1 cellular context compared by ENCODE assay signal in genomic region chr19:925087-925911, GRCh38.
TF ChIP-seq lines count a peak whose summit lies in the region.

No MANE protein-coding gene starts in this region.

TF ChIP-seq in K562, 482 proteins besides CTCF, POLR2A, EP300 and RAD21 (continued from another document and continues in another):
- TF ChIP-seq NONO (IDR thresholded peaks at IDR 0.05; ENCODE audit: low read depth in 2 of 2, low read length in 1 of 2) (0 out of 4 replicates have a peak, but pooled peaks of 1 of the 2 experiments have one; percentile 10), RHOXF2B (CRISPR knock-in tag; conservative IDR thresholded peaks at IDR 0.05) (no peak), HMG20A (CRISPR knock-in tag; conservative IDR thresholded peaks at IDR 0.05) (no peak), ZBTB33 (CRISPR knock-in tag; IDR thresholded peaks at IDR 0.05) (0 out of 2 replicates have a peak, but pooled peaks have one; percentile 22), ZNF239 (CRISPR knock-in tag; IDR thresholded peaks at IDR 0.05) (0 out of 2 replicates have a peak, but pooled peaks have one; percentile 32), SP2 (IDR thresholded peaks at IDR 0.05; ENCODE audit: extremely low read depth, low read depth, low read length, poor library complexity, severe bottlenecking) (no peak), RBM25 (IDR thresholded peaks at IDR 0.05; ENCODE audit: low read depth, low read length, severe bottlenecking) (peak; percentile 89), TCF15 (CRISPR knock-in tag; IDR thresholded peaks at IDR 0.05) (peak; percentile 63; the same call in 1 of the 2 replicates), TFAP4 (CRISPR knock-in tag; IDR thresholded peaks at IDR 0.05; ENCODE audit: borderline replicate concordance) (peak; percentile 59), ZNF316 (IDR thresholded peaks at IDR 0.05) (no peak), HINFP (tag; conservative IDR thresholded peaks at IDR 0.05; ENCODE audit: low read depth) (no peak), MYC (IDR thresholded peaks at IDR 0.05; ENCODE audit: low read depth, low read length) (peak; percentile 72), MYC (CRISPR knock-in tag; IDR thresholded peaks at IDR 0.05; ENCODE audit: borderline replicate concordance, low read depth) (peak; percentile 80; the same call in 1 of the 2 replicates), GABPB1 (CRISPR knock-in tag; IDR thresholded peaks at IDR 0.05) (peak; percentile 52), E2F3 (CRISPR knock-in tag; IDR thresholded peaks at IDR 0.05) (no peak; the same call in 1 of the 2 replicates), ZNF449 (CRISPR knock-in tag; IDR thresholded peaks at IDR 0.05) (no peak), PURB (CRISPR knock-in tag; IDR thresholded peaks at IDR 0.05; ENCODE audit: low read depth) (no peak), CREB1 (IDR thresholded peaks at IDR 0.05) (peak; percentile 50; the same call in 1 of the 2 replicates), CREB1 (CRISPR knock-in tag; IDR thresholded peaks at IDR 0.05) (peak; percentile 55; the same call in 1 of the 2 replicates), PRPF4 (IDR thresholded peaks at IDR 0.05; ENCODE audit: insufficient read depth, low read depth, low read length, poor library complexity, severe bottlenecking) (peak; percentile 52), HDGF (IDR thresholded peaks at IDR 0.05) (no peak), RBM39 (optimal IDR thresholded peaks at IDR 0.05; ENCODE audit: low read depth, low read length) (no peak), MLX (CRISPR knock-in tag; conservative IDR thresholded peaks at IDR 0.05) (peak in 1 of 2 experiments; percentile 70; a peak in 1 of 4 replicates), ETS2 (tag; IDR thresholded peaks at IDR 0.05; ENCODE audit: borderline replicate concordance, poor library complexity, severe bottlenecking) (no peak), HNRNPK (IDR thresholded peaks at IDR 0.05; ENCODE audit: low read depth, low read length, poor library complexity, severe bottlenecking) (peak; percentile 65), ZNF518B (CRISPR knock-in tag; IDR thresholded peaks at IDR 0.05) (no peak), NFIC (IDR thresholded peaks at IDR 0.05) (peak; percentile 16; the same call in 1 of the 2 replicates), ZBTB17 (CRISPR knock-in tag; IDR thresholded peaks at IDR 0.05) (no peak), NR2F6 (CRISPR knock-in tag; IDR thresholded peaks at IDR 0.05) (0 out of 2 replicates have a peak, but pooled peaks have one; percentile 26), ZSCAN32 (CRISPR knock-in tag; IDR thresholded peaks at IDR 0.05) (no peak), ZBTB49 (CRISPR knock-in tag; IDR thresholded peaks at IDR 0.05; ENCODE audit: borderline replicate concordance) (no peak), GATAD2B (IDR thresholded peaks at IDR 0.05; ENCODE audit: borderline replicate concordance) (peak; percentile 41; the same call in 1 of the 2 replicates), HBP1 (CRISPR knock-in tag; IDR thresholded peaks at IDR 0.05) (no peak), PHF20 (IDR thresholded peaks at IDR 0.05; ENCODE audit: partially characterized antibody) (peak; percentile 25), ZFPM2 (CRISPR knock-in tag; IDR thresholded peaks at IDR 0.05) (no peak), MAZ (CRISPR knock-in tag; conservative IDR thresholded peaks at IDR 0.05 in 1 of 2, IDR thresholded peaks at IDR 0.05 in 1 of 2) (peak in 1 of 2 experiments; percentile 95), ZNF121 (CRISPR knock-in tag; conservative IDR thresholded peaks at IDR 0.05) (no peak), CTBP1 (IDR thresholded peaks at IDR 0.05; ENCODE audit: borderline replicate concordance) (no peak), EWSR1 (IDR thresholded peaks at IDR 0.05; ENCODE audit: borderline replicate concordance, low read depth, partially characterized antibody) (no peak), CBX1 (IDR thresholded peaks at IDR 0.05; ENCODE audit: low read depth) (peak; percentile 62), EGR1 (conservative IDR thresholded peaks at IDR 0.05) (peak; percentile 90), IRF1 (CRISPR knock-in tag; IDR thresholded peaks at IDR 0.05; ENCODE audit: borderline replicate concordance) (no peak), CCNT2 (IDR thresholded peaks at IDR 0.05; ENCODE audit: borderline replicate concordance, extremely low read depth, insufficient read length, low read depth, low read length) (peak; percentile 65), ZNF584 (CRISPR knock-in tag; IDR thresholded peaks at IDR 0.05; ENCODE audit: low read depth) (no peak), FOXK2 (conservative IDR thresholded peaks at IDR 0.05 in 1 of 2, IDR thresholded peaks at IDR 0.05 in 1 of 2; ENCODE audit: low read depth in 2 of 2) (no peak), EP400 (IDR thresholded peaks at IDR 0.05) (peak; percentile 82), NCOA4 (IDR thresholded peaks at IDR 0.05; ENCODE audit: partially characterized antibody) (no peak), ZNF655 (CRISPR knock-in tag; IDR thresholded peaks at IDR 0.05) (no peak), NR2C1 (IDR thresholded peaks at IDR 0.05) (no peak), NR2C1 (tag; IDR thresholded peaks at IDR 0.05) (no peak), GTF2E2 (tag; IDR thresholded peaks at IDR 0.05) (no peak), TCF7 (IDR thresholded peaks at IDR 0.05; ENCODE audit: borderline replicate concordance) (0 out of 2 replicates have a peak, but pooled peaks have one; percentile 26), SIN3B (IDR thresholded peaks at IDR 0.05; ENCODE audit: low read depth) (peak; percentile 42; the same call in 1 of the 2 replicates)
